ENCODE assay signal across 1 cellular context in genomic region chr16:50438041-50438437, GRCh38.
A peak's percentile ranks its signal among the peaks of the same experiment; 100 is the strongest.
TF ChIP-seq lines count a peak whose summit lies in the region.

No MANE protein-coding gene starts in this region.

TF ChIP-seq in HepG2, 621 proteins besides CTCF, POLR2A, EP300 and RAD21 (continued from another document and continues in another):
- peak; percentile 24; the same call in 1 of the 2 replicates for TF ChIP-seq THRA (CRISPR knock-in tag; IDR thresholded peaks at IDR 0.05; ENCODE audit: borderline replicate concordance)
- TF ChIP-seq TAF15 (IDR thresholded peaks at IDR 0.05; ENCODE audit: low read depth, low read length, poor library complexity, severe bottlenecking) = no peak
- TF ChIP-seq ZNF775 (CRISPR knock-in tag; IDR thresholded peaks at IDR 0.05; ENCODE audit: borderline replicate concordance) = no peak
- TF ChIP-seq EED (CRISPR knock-in tag; IDR thresholded peaks at IDR 0.05) = 0 out of 2 replicates have a peak, but pooled peaks have one; percentile 39
- TF ChIP-seq AGO1 (IDR thresholded peaks at IDR 0.05; ENCODE audit: low read depth, low read length, poor library complexity, severe bottlenecking) = no peak
- TF ChIP-seq ZNF18 (CRISPR knock-in tag; IDR thresholded peaks at IDR 0.05; ENCODE audit: insufficient replicate concordance) = no peak
- TF ChIP-seq MAX (IDR thresholded peaks at IDR 0.05) = peak; percentile 53; the same call in 1 of the 2 replicates
- no peak for TF ChIP-seq MEIS1 (CRISPR knock-in tag; IDR thresholded peaks at IDR 0.05; ENCODE audit: borderline replicate concordance)
- no peak for TF ChIP-seq MYPOP (CRISPR knock-in tag; IDR thresholded peaks at IDR 0.05)
- no peak for TF ChIP-seq ZNF589 (CRISPR knock-in tag; conservative IDR thresholded peaks at IDR 0.05)
- no peak for TF ChIP-seq DPF2 (CRISPR knock-in tag; IDR thresholded peaks at IDR 0.05; ENCODE audit: borderline replicate concordance, low read depth)
- TF ChIP-seq RERE (CRISPR knock-in tag; IDR thresholded peaks at IDR 0.05; ENCODE audit: low read depth) = peak; percentile 49; the same call in 1 of the 2 replicates
- TF ChIP-seq STAT5B (CRISPR knock-in tag; IDR thresholded peaks at IDR 0.05) = no peak
- no peak for TF ChIP-seq ZNF512 (CRISPR knock-in tag; IDR thresholded peaks at IDR 0.05)
- TF ChIP-seq HOXD1 (CRISPR knock-in tag; IDR thresholded peaks at IDR 0.05) = no peak
- no peak for TF ChIP-seq BCL3 (CRISPR knock-in tag; IDR thresholded peaks at IDR 0.05)
- 0 out of 2 replicates have a peak, but pooled peaks have one; percentile 21 for TF ChIP-seq REL (CRISPR knock-in tag; conservative IDR thresholded peaks at IDR 0.05)
- TF ChIP-seq SCMH1 (CRISPR knock-in tag; IDR thresholded peaks at IDR 0.05; ENCODE audit: borderline replicate concordance) = no peak
- no peak for TF ChIP-seq JARID2 (CRISPR knock-in tag; IDR thresholded peaks at IDR 0.05; ENCODE audit: insufficient replicate concordance)
- TF ChIP-seq E2F1 (CRISPR knock-in tag; IDR thresholded peaks at IDR 0.05) = no peak
- no peak for TF ChIP-seq ZNF558 (CRISPR knock-in tag; IDR thresholded peaks at IDR 0.05; ENCODE audit: borderline replicate concordance)
- TF ChIP-seq ZNF576 (CRISPR knock-in tag; IDR thresholded peaks at IDR 0.05) = no peak
- TF ChIP-seq KAT2B (IDR thresholded peaks at IDR 0.05; ENCODE audit: borderline replicate concordance, low read depth, low read length) = no peak
- no peak for TF ChIP-seq ZNF709 (CRISPR knock-in tag; IDR thresholded peaks at IDR 0.05)
- no peak for TF ChIP-seq AHR (CRISPR knock-in tag; IDR thresholded peaks at IDR 0.05)
- TF ChIP-seq ZBTB39 (CRISPR knock-in tag; IDR thresholded peaks at IDR 0.05) = no peak
- no peak for TF ChIP-seq NFATC3 (CRISPR knock-in tag; IDR thresholded peaks at IDR 0.05)
- TF ChIP-seq AHDC1 (CRISPR knock-in tag; IDR thresholded peaks at IDR 0.05; ENCODE audit: borderline replicate concordance) = 0 out of 2 replicates have a peak, but pooled peaks have one; percentile 39
- no peak; the same call in 1 of the 2 replicates for TF ChIP-seq E2F5 (CRISPR knock-in tag; conservative IDR thresholded peaks at IDR 0.05)
